In the genomic region with DNA sequence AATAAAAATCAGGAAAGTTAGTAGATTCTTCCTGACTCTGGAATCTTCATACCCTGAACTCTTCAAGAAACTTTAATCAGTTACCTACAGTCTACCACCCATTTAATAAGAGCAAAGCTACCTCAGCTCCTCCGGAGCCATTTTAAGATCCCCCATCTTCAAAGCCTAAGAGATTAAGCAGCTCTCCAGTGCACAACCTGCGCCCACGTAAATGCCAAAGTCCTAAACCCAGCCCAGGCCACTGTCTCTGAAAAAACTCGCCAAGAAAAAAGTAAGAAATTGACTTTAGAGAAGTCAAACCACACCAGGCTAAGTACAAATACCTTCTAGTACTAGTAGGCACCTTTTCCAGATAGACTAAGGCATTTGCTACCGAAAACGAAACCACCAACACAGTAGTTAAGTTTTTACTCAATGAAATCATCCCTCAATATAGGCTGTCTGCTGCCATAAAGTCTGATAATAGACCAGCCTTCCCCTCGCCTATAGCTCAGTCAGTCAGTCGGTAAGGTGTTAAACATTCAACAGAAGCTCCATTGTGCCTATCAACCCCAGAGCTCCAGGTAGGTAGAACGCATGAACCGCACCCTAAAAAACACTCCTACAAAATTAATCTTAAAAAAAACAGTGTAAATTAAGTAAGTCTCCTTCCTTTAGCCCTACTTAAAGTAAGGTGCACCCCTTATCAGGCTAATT, we compare ENCODE assay signal across 1 cellular context.
TF ChIP-seq lines count a peak whose summit lies in the region.
"Not testable (repeated sequence)": the region's sequence is repeated elsewhere in the genome, so short reads cannot be mapped to it uniquely, and the experiment has no call there.

No MANE protein-coding gene starts in this region.

TF ChIP-seq in K562, 482 proteins besides CTCF, POLR2A, EP300 and RAD21:
- TF ChIP-seq C11orf30 (IDR thresholded peaks at IDR 0.05; ENCODE audit: low read depth) = 0 out of 2 replicates have a peak, but pooled peaks have one; percentile 1
- TF ChIP-seq, protein P1, sequence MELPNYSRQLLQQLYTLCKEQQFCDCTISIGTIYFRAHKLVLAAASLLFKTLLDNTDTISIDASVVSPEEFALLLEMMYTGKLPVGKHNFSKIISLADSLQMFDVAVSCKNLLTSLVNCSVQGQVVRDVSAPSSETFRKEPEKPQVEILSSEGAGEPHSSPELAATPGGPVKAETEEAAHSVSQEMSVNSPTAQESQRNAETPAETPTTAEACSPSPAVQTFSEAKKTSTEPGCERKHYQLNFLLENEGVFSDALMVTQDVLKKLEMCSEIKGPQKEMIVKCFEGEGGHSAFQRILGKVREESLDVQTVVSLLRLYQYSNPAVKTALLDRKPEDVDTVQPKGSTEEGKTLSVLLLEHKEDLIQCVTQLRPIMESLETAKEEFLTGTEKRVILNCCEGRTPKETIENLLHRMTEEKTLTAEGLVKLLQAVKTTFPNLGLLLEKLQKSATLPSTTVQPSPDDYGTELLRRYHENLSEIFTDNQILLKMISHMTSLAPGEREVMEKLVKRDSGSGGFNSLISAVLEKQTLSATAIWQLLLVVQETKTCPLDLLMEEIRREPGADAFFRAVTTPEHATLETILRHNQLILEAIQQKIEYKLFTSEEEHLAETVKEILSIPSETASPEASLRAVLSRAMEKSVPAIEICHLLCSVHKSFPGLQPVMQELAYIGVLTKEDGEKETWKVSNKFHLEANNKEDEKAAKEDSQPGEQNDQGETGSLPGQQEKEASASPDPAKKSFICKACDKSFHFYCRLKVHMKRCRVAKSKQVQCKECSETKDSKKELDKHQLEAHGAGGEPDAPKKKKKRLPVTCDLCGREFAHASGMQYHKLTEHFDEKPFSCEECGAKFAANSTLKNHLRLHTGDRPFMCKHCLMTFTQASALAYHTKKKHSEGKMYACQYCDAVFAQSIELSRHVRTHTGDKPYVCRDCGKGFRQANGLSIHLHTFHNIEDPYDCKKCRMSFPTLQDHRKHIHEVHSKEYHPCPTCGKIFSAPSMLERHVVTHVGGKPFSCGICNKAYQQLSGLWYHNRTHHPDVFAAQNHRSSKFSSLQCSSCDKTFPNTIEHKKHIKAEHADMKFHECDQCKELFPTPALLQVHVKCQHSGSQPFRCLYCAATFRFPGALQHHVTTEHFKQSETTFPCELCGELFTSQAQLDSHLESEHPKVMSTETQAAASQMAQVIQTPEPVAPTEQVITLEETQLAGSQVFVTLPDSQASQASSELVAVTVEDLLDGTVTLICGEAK (IDR thresholded peaks at IDR 0.05) = peak; percentile 24; the same call in 1 of the 2 replicates
- TF ChIP-seq, protein P1 (CRISPR knock-in tag; IDR thresholded peaks at IDR 0.05) = not testable (repeated sequence)
